In the genomic region with DNA sequence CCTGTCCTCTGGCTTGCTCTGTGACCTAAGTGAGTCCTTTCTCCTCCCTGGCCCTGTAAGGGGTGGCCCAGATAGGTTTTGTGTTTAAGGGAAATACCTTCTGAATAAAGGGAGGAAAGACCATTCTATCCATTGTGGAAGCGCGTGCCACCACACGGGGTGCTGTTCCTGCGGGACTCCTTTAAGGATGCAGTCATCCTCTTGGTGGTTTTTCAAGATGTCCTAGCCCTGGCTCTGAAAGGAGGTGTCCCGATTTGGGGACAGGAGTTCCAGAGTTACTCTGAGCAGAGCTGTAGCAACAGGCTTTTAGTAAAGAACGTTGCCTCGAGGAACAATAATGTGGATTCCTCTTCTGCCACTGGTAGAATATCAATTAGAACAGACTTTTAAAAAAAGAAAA, we compare ENCODE assay signal across 1 cellular context.
TF ChIP-seq lines count a peak whose summit lies in the region.

No MANE protein-coding gene starts in this region.

TF ChIP-seq in endothelial cell of umbilical vein, 7 proteins besides CTCF, POLR2A, EP300 and RAD21:
- TF ChIP-seq FOS (IDR thresholded peaks at IDR 0.05; ENCODE audit: borderline replicate concordance, insufficient read depth, low read length) (no peak), MYC (IDR thresholded peaks at IDR 0.05; ENCODE audit: low read depth, low read length) (no peak), GATA2 (IDR thresholded peaks at IDR 0.05; ENCODE audit: insufficient read depth, insufficient read length, low read depth, low read length) (no peak), JUN (IDR thresholded peaks at IDR 0.05; ENCODE audit: borderline replicate concordance, insufficient read depth, insufficient read length, low read depth) (no peak), EZH2 (IDR thresholded peaks at IDR 0.05; ENCODE audit: borderline replicate concordance, low read depth, low read length, severe bottlenecking) (no peak), POLR2AphosphoS5 (IDR thresholded peaks at IDR 0.05; ENCODE audit: insufficient read depth, low read depth, low read length) (no peak)
- TF ChIP-seq, protein P1, sequence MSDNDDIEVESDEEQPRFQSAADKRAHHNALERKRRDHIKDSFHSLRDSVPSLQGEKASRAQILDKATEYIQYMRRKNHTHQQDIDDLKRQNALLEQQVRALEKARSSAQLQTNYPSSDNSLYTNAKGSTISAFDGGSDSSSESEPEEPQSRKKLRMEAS (IDR thresholded peaks at IDR 0.05; ENCODE audit: insufficient read depth, insufficient read length): no peak
